In genomic region chr2:16508061-16508851, GRCh38 we compare ENCODE assay signal across 8 cellular contexts.
DNase-seq lines count a peak whose midpoint lies in the region; ATAC-seq and TF ChIP-seq lines count a peak whose summit lies in the region.

No MANE protein-coding gene starts in this region.

- peak overlapping the region; percentile 16; the same call in 1 of the 2 replicates for H3K4me3 ChIP-seq in Jurkat, Clone E6-1 (ENCODE audit: low read length)
- peak overlapping the region; percentile 52 for H3K4me3 ChIP-seq in right cardiac atrium (ENCODE audit: low read length)
- peak overlapping the region; percentile 36 for H3K4me3 ChIP-seq in retinal pigment epithelial cell (ENCODE audit: low read length)

- no peaks in the 10 kb centered on the region for H3K4me1 Mint-ChIP-seq in activated CD8-positive, alpha-beta T cell treated with anti-CD3 and anti-CD28 coated beads, Interleukin-2, amount 10 ng/mL, durations not matched to agents 7 days and 5 days (ENCODE audit: low read depth)

- H3K4me3 Mint-ChIP-seq in activated CD8-positive, alpha-beta T cell treated with anti-CD3 and anti-CD28 coated beads, Interleukin-2, amount 10 ng/mL, durations not matched to agents 7 days and 5 days = no peak overlapping the region

- in situ Hi-C loops in G401 (cut with HindIII; ENCODE audit: low sequenced_read_pairs) = no loop called here

- intact Hi-C loops in right cardiac atrium (cut with DNase I) = loop anchor here in 2 of 4 donors (5.0 to 10.0 kb wide), 4 partner anchors 566 to 871 kb away; partner anchors contain the start of gene MYCN (in 1 of the 2)

- TF ChIP-seq CTCF in retinal pigment epithelial cell (conservative IDR thresholded peaks at IDR 0.05; ENCODE audit: low read depth, low read length) = peak; percentile 66

- no peak overlapping the region for H3K27ac ChIP-seq in right cardiac atrium (ENCODE audit: low read length)

- ATAC-seq in activated CD8-positive, alpha-beta T cell treated with anti-CD3 and anti-CD28 coated beads, Interleukin-2, amount 10 ng/mL, durations not matched to agents 7 days and 5 days = peak; percentile 39
- ATAC-seq in right cardiac atrium = peak; percentile 89 to 91

- H3K36me3 Mint-ChIP-seq in activated CD8-positive, alpha-beta T cell treated with anti-CD3 and anti-CD28 coated beads, Interleukin-2, amount 10 ng/mL, durations not matched to agents 7 days and 5 days (ENCODE audit: low read depth) = no peaks in the 10 kb centered on the region

- no peaks in the 10 kb centered on the region for H3K9me3 ChIP-seq in right cardiac atrium (ENCODE audit: control insufficient read depth, low read length)

- POLR2A ChIA-PET in activated CD8-positive, alpha-beta T cell treated with anti-CD3 and anti-CD28 coated beads, Interleukin-2, amount 10 ng/mL, durations not matched to agents 7 days and 5 days (lab: Charles Lee) = no interaction called here

- no peaks in the 10 kb centered on the region for H3K9me3 Mint-ChIP-seq in activated CD8-positive, alpha-beta T cell treated with anti-CD3 and anti-CD28 coated beads, Interleukin-2, amount 10 ng/mL, durations not matched to agents 7 days and 5 days (ENCODE audit: insufficient read depth)

- WGBS in right cardiac atrium = 6% methylated on average over 57 of the region's 57 CpGs

- CTCF ChIA-PET in activated CD8-positive, alpha-beta T cell treated with anti-CD3 and anti-CD28 coated beads, Interleukin-2, amount 10 ng/mL, durations not matched to agents 7 days and 5 days (lab: Charles Lee) = interaction anchor here (1.0 kb wide), 1 partner anchor 100 kb away, joined by 3 read pairs; no protein-coding TSS in a partner anchor

- no peaks in the 10 kb centered on the region for H3K27me3 ChIP-seq in right cardiac atrium (ENCODE audit: control insufficient read depth, insufficient read depth)

- peaks cover 19% of the 10 kb centered on the region for H3K27me3 Mint-ChIP-seq in activated CD8-positive, alpha-beta T cell treated with anti-CD3 and anti-CD28 coated beads, Interleukin-2, amount 10 ng/mL, durations not matched to agents 7 days and 5 days (ENCODE audit: low read depth)

- no peak overlapping the region for H3K27ac Mint-ChIP-seq in activated CD8-positive, alpha-beta T cell treated with anti-CD3 and anti-CD28 coated beads, Interleukin-2, amount 10 ng/mL, durations not matched to agents 7 days and 5 days

- H3K4me1 ChIP-seq in right cardiac atrium (ENCODE audit: control insufficient read depth, insufficient read depth, low read length) = no peaks in the 10 kb centered on the region

- DNase-seq in G401 (ENCODE audit: low spot score) = peak; percentile 26
- peak; percentile 37 for DNase-seq in Jurkat, Clone E6-1 (ENCODE audit: low read depth, low spot score)
- DNase-seq in activated CD8-positive, alpha-beta T cell treated with anti-CD3 and anti-CD28 coated beads, Interleukin-2, amount 10 ng/mL, durations not matched to agents 7 days and 5 days = no peak
- peak; percentile 34 to 72 (median 67) for DNase-seq in right cardiac atrium
- peak; percentile 7 for DNase-seq in retinal pigment epithelial cell (ENCODE audit: low read depth)
- DNase-seq in MV-4-11 (lab: John Stamatoyannopoulos, UW) = no peak
- DNase-seq in activated naive CD4-positive, alpha-beta T cell (lab: John Stamatoyannopoulos, UW) = no peak
- no peak for DNase-seq in HCEC 1CT

Comparison
In these comparisons a context has a peak if more than half of its experiments do, and no peak if none do; other contexts are left out.
1. DNase-seq: peak in G401 (single experiment), Jurkat, Clone E6-1 (single experiment), right cardiac atrium (3 of 3) and retinal pigment epithelial cell (single experiment); none in activated CD8-positive, alpha-beta T cell treated with anti-CD3 and anti-CD28 coated beads, Interleukin-2, amount 10 ng/mL, durations not matched to agents 7 days and 5 days (single experiment), MV-4-11 (single experiment), activated naive CD4-positive, alpha-beta T cell (0 of 4) and HCEC 1CT (single experiment).
2. Peak in every context shown above with its lines, with median percentiles within 50 percentile points of each other: H3K4me3 ChIP-seq.